ENCODE assay signal across 27 cellular contexts in genomic region chr1:240737761-240738265, GRCh38.
"Had no signal": no experiment of that assay in that cellular context is flagged by ENCODE, and none has a peak within 500 bp of the region (broad histone marks: within the 10 kb centered on the region; RNA-seq: fewer than 3 reads in every experiment).

No MANE protein-coding gene starts in this region.

- DNase-seq: activated CD4-positive, alpha-beta T cell treated with anti-CD3 and anti-CD28 coated beads for 36 hours; activated CD4-positive, alpha-beta T cell treated with anti-CD3 and anti-CD28 coated beads, Interleukin-2, amount 50 U/mL, for 4 hours; activated CD8-positive, alpha-beta memory T cell treated with anti-CD3 and anti-CD28 coated beads for 24 hours; activated CD8-positive, alpha-beta memory T cell treated with anti-CD3 and anti-CD28 coated beads, Interleukin-2, amount 50 U/mL, for 4 hours; activated T-cell treated with anti-CD3 and anti-CD28 coated beads, Interleukin-2, amount 50 U/mL, for 24 hours; aorta; central memory CD4-positive, alpha-beta T cell; colonic mucosa; dorsolateral prefrontal cortex; effector memory CD8-positive, alpha-beta T cell; heart left ventricle; islet precursor cell; left cardiac atrium; nucleus accumbens; right lobe of liver; small intestine; stimulated activated CD4-positive, alpha-beta T cell treated with anti-CD3 and anti-CD28 coated beads, Interleukin-15, amount 100 ng/mL, for 24 hours; stomach; T1000; transverse colon had no signal

- H3K36me3 ChIP-seq: colonic mucosa, esophagus muscularis mucosa, gastroesophageal sphincter, heart left ventricle, right lobe of liver, stomach, transverse colon, vagina had no signal

- H3K4me1 ChIP-seq: colonic mucosa, esophagus muscularis mucosa, gastroesophageal sphincter, heart left ventricle, right lobe of liver, stomach, transverse colon, vagina had no signal

- ATAC-seq: activated CD4-positive, alpha-beta T cell treated with anti-CD3 and anti-CD28 coated beads for 36 hours; activated naive CD4-positive, alpha-beta T cell treated with anti-CD3 and anti-CD28 coated beads, Interleukin-2, amount 50 U/mL, for 72 hours; activated T-helper 17 cell treated with anti-CD3 and anti-CD28 coated beads, Interleukin-2, amount 50 U/mL, for 72 hours; effector memory CD8-positive, alpha-beta T cell; gastroesophageal sphincter; heart left ventricle; left cardiac atrium; right lobe of liver; stimulated activated memory B cell treated with anti-CD40 and anti-IgM and Interleukin-4, amounts not matched to agents 10 μg/mL and 1 μg/mL and 100 μg/mL, for 72 hours; WTC11 had no signal

- H3K9me3 ChIP-seq: colonic mucosa, esophagus muscularis mucosa, gastroesophageal sphincter, heart left ventricle, right lobe of liver, stomach, transverse colon, vagina had no signal

- H3K27me3 ChIP-seq: colonic mucosa, dorsolateral prefrontal cortex, esophagus muscularis mucosa, gastroesophageal sphincter, right lobe of liver, stomach, transverse colon, vagina had no signal

- H3K27ac ChIP-seq: colonic mucosa, dorsolateral prefrontal cortex, esophagus muscularis mucosa, gastroesophageal sphincter, heart left ventricle, right lobe of liver, stomach, transverse colon, vagina had no signal

- H3K4me3 ChIP-seq: colonic mucosa, dorsolateral prefrontal cortex, esophagus muscularis mucosa, gastroesophageal sphincter, heart left ventricle, right lobe of liver, stomach, transverse colon, vagina had no signal
